20 cellular contexts compared by ENCODE assay signal in the genomic region with DNA sequence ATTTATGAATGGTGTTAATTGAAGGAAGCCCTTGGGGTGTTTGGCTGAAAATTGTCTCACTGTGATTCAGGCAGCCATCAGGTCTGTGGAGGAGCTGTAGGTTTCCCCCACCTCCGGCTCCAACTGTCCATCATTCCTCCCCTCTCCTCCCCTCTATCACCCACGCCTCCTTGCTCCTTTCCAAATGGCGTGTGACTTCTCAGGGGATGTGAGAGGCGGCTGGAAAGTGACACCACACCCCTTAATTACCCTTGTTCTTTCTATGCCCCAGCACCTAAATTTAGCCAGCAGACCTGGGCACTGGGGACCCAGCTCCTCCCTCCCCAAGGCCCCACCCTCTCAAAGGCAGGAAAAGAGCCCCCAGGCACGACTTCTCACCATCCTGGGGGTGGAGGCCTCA. TPM values are rescaled to one million over a fixed set of nuclear protein-coding genes. Genes with fewer than 3 reads are reported as not detected.
DNase-seq lines count a peak whose midpoint lies in the region; ATAC-seq, FAIRE-seq and TF ChIP-seq lines count a peak whose summit lies in the region.
"Had no signal": no experiment of that assay in that cellular context is flagged by ENCODE, and none has a peak within 500 bp of the region (broad histone marks: within the 10 kb centered on the region; RNA-seq: fewer than 3 reads in every experiment).

No MANE protein-coding gene starts in this region.

- H3K36me3 ChIP-seq in GM23338 (ENCODE audit: insufficient read depth) = no peaks in the 10 kb centered on the region
- H3K36me3 ChIP-seq in GM12878 (ENCODE audit: control insufficient read depth in 2 of 2, insufficient read depth in 2 of 2, low read length in 1 of 2) = no peaks in the 10 kb centered on the region
- H3K36me3 ChIP-seq in neural progenitor cell = no peaks in the 10 kb centered on the region
- H3K36me3 ChIP-seq in mesenchymal stem cell (ENCODE audit: control insufficient read depth in 1 of 2, insufficient read depth in 2 of 2, low read depth in 1 of 2, low read length in 2 of 2) = no peaks in the 10 kb centered on the region
- H3K36me3 ChIP-seq: BLaER1 treated with 17β-estradiol and CSF1 and Interleukin-3, amounts not matched to agents 10 nM and 100 nM; HAP-1; Peyer's patch had no signal

- H3K27ac ChIP-seq in GM23338 (ENCODE audit: low read depth) (no peak overlapping the region), GM12878 (ENCODE audit: control insufficient read depth, insufficient read depth) (no peak overlapping the region), neural progenitor cell (no peak overlapping the region), mesenchymal stem cell (ENCODE audit: low read length, poor library complexity, severe bottlenecking) (no peak overlapping the region)
- no peak overlapping the region for H3K27ac ChIP-seq in CD4-positive, alpha-beta T cell (ENCODE audit: low read depth, low read length)
- H3K27ac ChIP-seq: BLaER1 treated with 17β-estradiol and CSF1 and Interleukin-3, amounts not matched to agents 10 nM and 100 nM; Peyer's patch had no signal

- no peak overlapping the region for H3K23ac ChIP-seq in mesenchymal stem cell (ENCODE audit: low read length in 2 of 2)

- no peak for TF ChIP-seq RAD21 in GM12878 (IDR thresholded peaks at IDR 0.05; ENCODE audit: insufficient read depth, low read depth, low read length)

- H2AFZ ChIP-seq in GM23338 = peak overlapping the region; percentile 89
- H2AFZ ChIP-seq in GM12878 (ENCODE audit: control insufficient read depth, low read depth, low read length) = no peak overlapping the region
- H2AFZ ChIP-seq in neural progenitor cell (replicated peaks) = peak overlapping the region; percentile 44
- no peak overlapping the region for H2AFZ ChIP-seq in mesenchymal stem cell (ENCODE audit: low read depth, low read length)

- CTCF ChIA-PET in GM12878 (lab: Yijun Ruan, JAX) = no interaction called here
- CTCF ChIA-PET in CD4-positive, alpha-beta T cell (lab: Charles Lee) = no interaction called here

- H3K4me3 Mint-ChIP-seq in GM23338 = no peak overlapping the region
- H3K4me3 Mint-ChIP-seq in neural progenitor cell = no peak overlapping the region
- no peak overlapping the region for H3K4me3 Mint-ChIP-seq in CD4-positive, alpha-beta T cell
- H3K4me3 Mint-ChIP-seq: CD8-positive, alpha-beta memory T cell; IgD-negative memory B cell had no signal

- no peak for TF ChIP-seq EP300 in GM12878 (IDR thresholded peaks at IDR 0.05; ENCODE audit: borderline replicate concordance in 1 of 2, control insufficient read depth in 1 of 2, low read depth in 2 of 2, low read length in 2 of 2)

- no peak overlapping the region for H2AK5ac ChIP-seq in mesenchymal stem cell (ENCODE audit: low read length, severe bottlenecking)

- RAD21 ChIA-PET in GM12878 (lab: Charles Lee; ENCODE audit: unreplicated experiment) = no interaction called here

- no peak overlapping the region for H2BK120ac ChIP-seq in mesenchymal stem cell (ENCODE audit: low read depth, low read length)

- H2BK15ac ChIP-seq in mesenchymal stem cell (ENCODE audit: low read depth, poor library complexity, severe bottlenecking) = no peak overlapping the region

- H4K20me1 ChIP-seq in GM23338 (replicated peaks; ENCODE audit: insufficient read depth) (no peaks in the 10 kb centered on the region), GM12878 (ENCODE audit: control insufficient read depth, insufficient read depth) (no peaks in the 10 kb centered on the region), neural progenitor cell (ENCODE audit: low read depth) (no peaks in the 10 kb centered on the region)
- H4K20me1 ChIP-seq: BLaER1 treated with 17β-estradiol and CSF1 and Interleukin-3, amounts not matched to agents 10 nM and 100 nM had no signal

- no peak overlapping the region for H3K27ac Mint-ChIP-seq in GM23338
- no peak overlapping the region for H3K27ac Mint-ChIP-seq in neural progenitor cell
- no peak overlapping the region for H3K27ac Mint-ChIP-seq in CD4-positive, alpha-beta T cell
- H3K27ac Mint-ChIP-seq: IgD-negative memory B cell had no signal

- TF ChIP-seq POLR2A in GM12878 (IDR thresholded peaks at IDR 0.05; ENCODE audit: low read depth, low read length) = no peak

- H2BK5ac ChIP-seq in mesenchymal stem cell (ENCODE audit: low read depth, low read length, poor library complexity, severe bottlenecking) = no peak overlapping the region

- no TSS peak for BruUV-seq in GM12878 (replicated peaks; lab: Mats Ljungman, UMichigan)

- no peak overlapping the region for H2BK12ac ChIP-seq in mesenchymal stem cell (ENCODE audit: low read length in 2 of 2)

- H3F3A ChIP-seq in GM23338 (replicated peaks; ENCODE audit: low read depth) = no peaks in the 10 kb centered on the region
- no peaks in the 10 kb centered on the region for H3F3A ChIP-seq in neural progenitor cell (ENCODE audit: low read depth)

- H3K14ac ChIP-seq in mesenchymal stem cell (ENCODE audit: low read length in 2 of 2) = no peak overlapping the region

- DNase-seq in GM23338 (ENCODE audit: low spot score) = no peak
- peak; percentile 24 for DNase-seq in NCI-H146 treated with DMSO at 0.1 percent for 48 hours (lab: John Stamatoyannopoulos, UW; ENCODE audit: unreplicated experiment)
- no peak for DNase-seq in GM12878 (ENCODE audit: low read depth, low spot score)
- no peak for DNase-seq in neural progenitor cell (ENCODE audit: low spot score)
- no peak for DNase-seq in mesenchymal stem cell
- no peak for DNase-seq in CD4-positive, alpha-beta T cell
- DNase-seq: CD8-positive, alpha-beta memory T cell; DMS79; Karpas-422; NCI-H187; NCI-H2107; NCI-H226; NCI-H524 treated with DMSO at 0.1 percent for 48 hours; Peyer's patch; SW 1271 had no signal

- no peak for TF ChIP-seq CTCF in GM23338 (conservative IDR thresholded peaks at IDR 0.05; ENCODE audit: low read depth in 2 of 2)
- TF ChIP-seq CTCF in GM12878 (IDR thresholded peaks at IDR 0.05 in 2 of 3, conservative IDR thresholded peaks at IDR 0.05 in 1 of 3; ENCODE audit: control insufficient read depth in 2 of 3, extremely low read depth in 1 of 3, insufficient read depth in 1 of 3, low read depth in 3 of 3, low read length in 3 of 3) = no peak
- no peak for TF ChIP-seq CTCF in neural progenitor cell (IDR thresholded peaks at IDR 0.05)
- TF ChIP-seq CTCF in CD4-positive, alpha-beta T cell (IDR thresholded peaks at IDR 0.05) = no peak

- POLR2A ChIA-PET in GM12878 (lab: Charles Lee) = no interaction called here
- POLR2A ChIA-PET in CD4-positive, alpha-beta T cell (lab: Charles Lee) = no interaction called here

- H3K4me1 Mint-ChIP-seq in GM23338 (peaks cover 22% of the 10 kb centered on the region), neural progenitor cell (peaks cover 11% of the 10 kb centered on the region)
- no peaks in the 10 kb centered on the region for H3K4me1 Mint-ChIP-seq in CD4-positive, alpha-beta T cell (ENCODE audit: low read depth)
- H3K4me1 Mint-ChIP-seq: CD8-positive, alpha-beta memory T cell; IgD-negative memory B cell had no signal

- H3K18ac ChIP-seq in mesenchymal stem cell (ENCODE audit: low read depth in 1 of 2, low read length in 2 of 2) = no peak overlapping the region

- 0% methylated on average over 5 of the region's 5 CpGs for WGBS in GM12878 (ENCODE audit: insufficient coverage, insufficient replicate concordance, low lambda C conversion rate, missing lambda C conversion rate)
- 15% methylated on average over 5 of the region's 5 CpGs for WGBS in mesenchymal stem cell

- H3K79me1 ChIP-seq in mesenchymal stem cell (replicated peaks; ENCODE audit: low read length, poor library complexity, severe bottlenecking) = no peaks in the 10 kb centered on the region

- SMC1A ChIA-PET in GM12878 (lab: Charles Lee; ENCODE audit: uncharacterized antibody, unreplicated experiment) = no interaction called here

- H3K4me1 ChIP-seq in GM23338 (ENCODE audit: insufficient read depth) (peaks cover 3% of the 10 kb centered on the region; the same call in 1 of the 2 replicates), GM12878 (ENCODE audit: control insufficient read depth, insufficient read depth, low read length) (no peaks in the 10 kb centered on the region), neural progenitor cell (peaks cover 4% of the 10 kb centered on the region), mesenchymal stem cell (ENCODE audit: control insufficient read depth, insufficient read depth, low read depth, low read length) (no peaks in the 10 kb centered on the region)
- H3K4me1 ChIP-seq: HAP-1, Peyer's patch had no signal

- ATAC-seq in GM23338 = peak; percentile 45
- ATAC-seq in GM12878 = no peak
- no peak for ATAC-seq in HG03045 (IDR thresholded peaks at IDR 0.05; ENCODE audit: unreplicated experiment)
- no peak for ATAC-seq in CD4-positive, alpha-beta T cell (ENCODE audit: poor library complexity)
- ATAC-seq: Right ventricle myocardium inferior had no signal

- intact Hi-C loops in GM12878 (cut with micrococcal nuclease; ENCODE audit: unreplicated experiment) = no loop called here
- intact Hi-C loops in CD4-positive, alpha-beta T cell (cut with DNase I, micrococcal nuclease) = no loop called here

- no peak overlapping the region for H4K91ac ChIP-seq in mesenchymal stem cell (ENCODE audit: low read length)

- H3K9ac ChIP-seq in GM12878 (ENCODE audit: control insufficient read depth, insufficient read depth, low read length) (no peak overlapping the region), neural progenitor cell (no peak overlapping the region), mesenchymal stem cell (ENCODE audit: low read length) (no peak overlapping the region)
- H3K9ac ChIP-seq: BLaER1 treated with 17β-estradiol and CSF1 and Interleukin-3, amounts not matched to agents 10 nM and 100 nM had no signal

- H3K9me3 ChIP-seq in GM12878 (replicated peaks; ENCODE audit: control insufficient read depth, insufficient read depth, low read length) (no peaks in the 10 kb centered on the region; the same call in 2 of the 3 replicates), neural progenitor cell (ENCODE audit: low read depth) (no peaks in the 10 kb centered on the region), mesenchymal stem cell (ENCODE audit: control insufficient read depth, low read length) (no peaks in the 10 kb centered on the region)
- H3K9me3 ChIP-seq in CD4-positive, alpha-beta T cell (ENCODE audit: control insufficient read depth, low read length) = no peaks in the 10 kb centered on the region
- H3K9me3 ChIP-seq: HAP-1, Peyer's patch had no signal

- no peak overlapping the region for H3K4me2 ChIP-seq in GM23338
- no peak overlapping the region for H3K4me2 ChIP-seq in GM12878 (ENCODE audit: control insufficient read depth, insufficient read depth)
- H3K4me2 ChIP-seq in neural progenitor cell = no peak overlapping the region
- no peak overlapping the region for H3K4me2 ChIP-seq in mesenchymal stem cell (ENCODE audit: low read length, poor library complexity, severe bottlenecking)
- H3K4me2 ChIP-seq: BLaER1 treated with 17β-estradiol and CSF1 and Interleukin-3, amounts not matched to agents 10 nM and 100 nM had no signal

- no peaks in the 10 kb centered on the region; the same call in 2 of the 3 replicates for H3K9me3 Mint-ChIP-seq in GM23338
- H3K9me3 Mint-ChIP-seq in neural progenitor cell = no peaks in the 10 kb centered on the region
- no peaks in the 10 kb centered on the region for H3K9me3 Mint-ChIP-seq in CD4-positive, alpha-beta T cell
- H3K9me3 Mint-ChIP-seq: CD8-positive, alpha-beta memory T cell had no signal

- peaks cover 7% of the 10 kb centered on the region for H3K27me3 Mint-ChIP-seq in GM23338 (ENCODE audit: insufficient read depth, low read depth, poor library complexity)
- peaks cover 4% of the 10 kb centered on the region for H3K27me3 Mint-ChIP-seq in neural progenitor cell (ENCODE audit: insufficient read depth, low read depth)
- peaks cover 20% of the 10 kb centered on the region for H3K27me3 Mint-ChIP-seq in CD4-positive, alpha-beta T cell

- H3K79me2 ChIP-seq in GM23338 (replicated peaks; ENCODE audit: insufficient read depth) (no peaks in the 10 kb centered on the region), GM12878 (ENCODE audit: control insufficient read depth, insufficient read depth, low read length) (no peaks in the 10 kb centered on the region), neural progenitor cell (ENCODE audit: low read depth) (no peaks in the 10 kb centered on the region)

- in situ Hi-C loops in GM12878 (cut with MboI) = no loop called here

- H3K4ac ChIP-seq in mesenchymal stem cell (ENCODE audit: low read depth in 1 of 2, low read length in 2 of 2) = no peak overlapping the region

- no peak overlapping the region for H4K8ac ChIP-seq in mesenchymal stem cell (ENCODE audit: low read length)

- no peak for FAIRE-seq in GM12878 (lab: Jason Lieb, UNC)

- H3K27me3 ChIP-seq in GM23338 (ENCODE audit: insufficient read depth) (no peaks in the 10 kb centered on the region), GM12878 (replicated peaks in 1 of 2; ENCODE audit: control insufficient read depth in 2 of 2, insufficient read depth in 2 of 2, low read length in 1 of 2) (peaks cover 0 to 3% of the 10 kb centered on the region in 2 experiments; a peak in 3 of 4 replicates), neural progenitor cell (no peaks in the 10 kb centered on the region), mesenchymal stem cell (ENCODE audit: control insufficient read depth in 1 of 2, insufficient read depth in 1 of 2, low read length in 2 of 2) (peaks cover 0 to 40% of the 10 kb centered on the region in 2 experiments)
- peaks cover 26% of the 10 kb centered on the region for H3K27me3 ChIP-seq in CD4-positive, alpha-beta T cell (ENCODE audit: control insufficient read depth, insufficient read depth, low read length)
- H3K27me3 ChIP-seq: BLaER1 treated with 17β-estradiol and CSF1 and Interleukin-3, amounts not matched to agents 10 nM and 100 nM; Peyer's patch had no signal

- H3K36me3 Mint-ChIP-seq in GM23338 (ENCODE audit: low read depth) = no peaks in the 10 kb centered on the region
- H3K36me3 Mint-ChIP-seq in neural progenitor cell = no peaks in the 10 kb centered on the region
- H3K36me3 Mint-ChIP-seq in CD4-positive, alpha-beta T cell (ENCODE audit: low read depth) = no peaks in the 10 kb centered on the region
- H3K36me3 Mint-ChIP-seq: CD8-positive, alpha-beta memory T cell; IgD-negative memory B cell had no signal

- no peak overlapping the region for H3K4me3 ChIP-seq in GM23338
- no peak overlapping the region for H3K4me3 ChIP-seq in GM12878
- H3K4me3 ChIP-seq in neural progenitor cell = no peak overlapping the region
- no peak overlapping the region for H3K4me3 ChIP-seq in mesenchymal stem cell (ENCODE audit: insufficient read depth in 1 of 2, low read depth in 1 of 2, low read length in 2 of 2)
- H3K4me3 ChIP-seq: BLaER1 treated with 17β-estradiol and CSF1 and Interleukin-3, amounts not matched to agents 10 nM and 100 nM; HAP-1; Peyer's patch had no signal

- no peaks in the 10 kb centered on the region for H3K9me2 ChIP-seq in GM23338 (ENCODE audit: insufficient read depth)

RNA-seq across cellular contexts. Expression of gene SYT7, which starts 38.1 kb away (rescaled TPM):
- 7.0 and 10.3 TPM in 2 replicates for total RNA-seq in GM23338 (2014; rRNA removed; shearing (Covaris generic))
- polyA plus RNA-seq in GM23338 (2016; fragmentation: Nextera tagmentation; extraction: Ambion mirVana) (1.6 and 1.8 TPM in 2 replicates), GM12878 (2011; rRNA removed) (not detected in 2 replicates), GM12878 (2014; fragmentation: Illumina TruSeq; extraction: Trizol) (not detected in 2 replicates), GM12878 (2014; fragmentation: Nextera tagmentation; extraction: Ambion mirVana) (not detected), GM12878 (2014; rRNA removed) (not detected in 2 replicates), GM12878 (2016; fragmentation: Nextera tagmentation; extraction: Ambion mirVana) (not detected)
- not detected in 2 replicates for total RNA-seq in GM12878 (2013; cell fraction: nucleolus; rRNA removed)
- total RNA-seq in GM12878 (2014; rRNA removed) (not detected in 2 replicates), GM12878 (2014; rRNA removed; fragmentation: Illumina TruSeq; extraction: Trizol) (not detected in 2 replicates), GM12878 (2021) (not detected in 2 replicates), neural progenitor cell (ENCODE audit: low replicate concordance) (0.73 and 4.4 TPM in 2 replicates)
- polyA plus RNA-seq in GM12878 (2011; ENCODE audit: low read depth) = not detected
- 0.03 TPM in 1 of 2 replicates, not detected in the other for polyA plus RNA-seq in GM12878 (2011; cell fraction: cytosol; rRNA removed)
- 0.09 TPM in 1 of 2 replicates, not detected in the other for polyA plus RNA-seq in GM12878 (2011; cell fraction: nucleus; rRNA removed)
- polyA plus RNA-seq in GM12878 (2012) = not detected in 2 replicates
- polyA minus RNA-seq in GM12878 (2011; rRNA and poly(A)+ RNA removed) = not detected in 2 replicates
- not detected in 2 replicates for polyA minus RNA-seq in GM12878 (2011; cell fraction: cytosol; rRNA and poly(A)+ RNA removed)
- polyA minus RNA-seq in GM12878 (2011; cell fraction: nucleus; rRNA and poly(A)+ RNA removed) = not detected in 2 replicates
- 0.06 TPM for polyA plus RNA-seq in mesenchymal stem cell (2013, experiment 1 of 2)
- under 0.01 TPM for polyA plus RNA-seq in mesenchymal stem cell (2013, experiment 2 of 2)
- not detected for total RNA-seq in CD4-positive, alpha-beta T cell
- total RNA-seq: CD8-positive, alpha-beta memory T cell had no signal
- polyA plus RNA-seq: CD8-positive, alpha-beta memory T cell; IgD-negative memory B cell had no signal

Comparison
In these comparisons a context has a peak if more than half of its experiments do, and no peak if none do; other contexts are left out.
1. H2AFZ ChIP-seq: peak in GM23338 (single experiment) and neural progenitor cell (single experiment); none in GM12878 (single experiment) and mesenchymal stem cell (single experiment).